ENCODE assay signal across 8 cellular contexts in genomic region chr12:16349132-16349463, GRCh38. TPM values are rescaled to one million over a fixed set of nuclear protein-coding genes. Genes with fewer than 3 reads are reported as not detected.
DNase-seq lines count a peak whose midpoint lies in the region; ATAC-seq and TF ChIP-seq lines count a peak whose summit lies in the region.

No MANE protein-coding gene starts in this region.

- DNase-seq in AG04449 (ENCODE audit: low read depth, low spot score) (peak; percentile 69), HFF-Myc (ENCODE audit: extremely low read depth, low read depth) (peak; percentile 24), T1000 (lab: John Stamatoyannopoulos, UW) (peak; percentile 73), Right ventricle myocardium superior (peak; percentile 66), cerebellar nuclear complex (lab: John Stamatoyannopoulos, UW) (no peak), SHP77 (lab: John Stamatoyannopoulos, UW) (no peak)

- ATAC-seq in Right ventricle myocardium superior (ENCODE audit: poor library complexity) (peak; percentile 71), GM21367 (IDR thresholded peaks at IDR 0.05; ENCODE audit: unreplicated experiment) (no peak)

- H3K4me1 ChIP-seq in rectal smooth muscle tissue (ENCODE audit: control insufficient read depth, insufficient read depth, low read length), result no peaks in the 10 kb centered on the region

- no peaks in the 10 kb centered on the region for H3K27me3 ChIP-seq in rectal smooth muscle tissue (ENCODE audit: control insufficient read depth, insufficient read depth, low read length)

- no peak for TF ChIP-seq CTCF in AG04449 (IDR thresholded peaks at IDR 0.05; ENCODE audit: insufficient read depth, low read length, missing control alignments)
- no peak for TF ChIP-seq CTCF in HFF-Myc (IDR thresholded peaks at IDR 0.05; ENCODE audit: low read depth, low read length, missing control alignments)

- H3K4me3 ChIP-seq in AG04449 (ENCODE audit: low read depth, low read length), result peak overlapping the region; percentile 41
- H3K4me3 ChIP-seq in HFF-Myc (replicated peaks; ENCODE audit: low read depth, low read length), result peak overlapping the region; percentile 59
- peak overlapping the region; percentile 82 for H3K4me3 ChIP-seq in rectal smooth muscle tissue (ENCODE audit: low read length)

- no peaks in the 10 kb centered on the region for H3K36me3 ChIP-seq in rectal smooth muscle tissue (ENCODE audit: control insufficient read depth, insufficient read depth, low read length)

- no peak overlapping the region for H3K27ac ChIP-seq in rectal smooth muscle tissue (ENCODE audit: low read depth, low read length)

- CTCF ChIA-PET in AG04449 (lab: Yijun Ruan, JAX), result interaction anchor here (4.4 kb wide), 1 partner anchor 11 kb away, joined by 24 read pairs; no protein-coding TSS in a partner anchor

- no peak overlapping the region for H3K9ac ChIP-seq in rectal smooth muscle tissue (ENCODE audit: low read length)

- POLR2A ChIA-PET in AG04449 (lab: Yijun Ruan, JAX), result no interaction called here

- intact Hi-C loops in Right ventricle myocardium superior (cut with DNase I), result no loop called here

RNA-seq across cellular contexts. Expression of gene MGST1, which starts 1.7 kb away (rescaled TPM):
- total RNA-seq in Right ventricle myocardium superior, result 35.2 TPM

Comparison
In these comparisons a context has a peak if more than half of its experiments do, and no peak if none do; other contexts are left out.
1. DNase-seq: peak in AG04449 (single experiment), HFF-Myc (single experiment), T1000 (single experiment) and Right ventricle myocardium superior (single experiment); none in cerebellar nuclear complex (0 of 2) and SHP77 (0 of 2).
2. Peak in every context shown above with its lines, with median percentiles within 50 percentile points of each other: H3K4me3 ChIP-seq.